ENCODE assay signal across 8 cellular contexts in genomic region chr13:45119990-45120864, GRCh38. TPM values are rescaled to one million over a fixed set of nuclear protein-coding genes. Genes with fewer than 3 reads are reported as not detected.
DNase-seq lines count a peak whose midpoint lies in the region; ATAC-seq, FAIRE-seq and TF ChIP-seq lines count a peak whose summit lies in the region.

A gene with protein sequence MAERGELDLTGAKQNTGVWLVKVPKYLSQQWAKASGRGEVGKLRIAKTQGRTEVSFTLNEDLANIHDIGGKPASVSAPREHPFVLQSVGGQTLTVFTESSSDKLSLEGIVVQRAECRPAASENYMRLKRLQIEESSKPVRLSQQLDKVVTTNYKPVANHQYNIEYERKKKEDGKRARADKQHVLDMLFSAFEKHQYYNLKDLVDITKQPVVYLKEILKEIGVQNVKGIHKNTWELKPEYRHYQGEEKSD (plus strand): TSS chr13:45120510. CDS start chr13:45120656, 146 bp downstream.

- H3K4me2 ChIP-seq in H1 (ENCODE audit: insufficient read depth in 1 of 2, low read depth in 2 of 2, low read length in 2 of 2), result peak within 1 kb of the TSS; percentile 93 to 96

- no peaks in the 10 kb centered on the region for H3K27me3 ChIP-seq in CD4-positive, alpha-beta memory T cell (ENCODE audit: insufficient read depth, low read length)
- H3K27me3 ChIP-seq in HL-60 (ENCODE audit: insufficient read depth, poor library complexity, severe bottlenecking) (no peaks in the 10 kb centered on the region), H1 (replicated peaks in 1 of 4; ENCODE audit: control insufficient read depth in 3 of 4, extremely low read depth in 1 of 4, insufficient read depth in 3 of 4, low read length in 3 of 4) (no peaks in the 10 kb centered on the region; a peak in 1 of 7 replicates)

- H3K27ac Mint-ChIP-seq in CD4-positive, alpha-beta memory T cell, result no peak within 1 kb of the TSS
- H3K27ac Mint-ChIP-seq in activated CD8-positive, alpha-beta T cell treated with anti-CD3 and anti-CD28 coated beads, Interleukin-2, amount 10 ng/mL, durations not matched to agents 7 days and 5 days, result no peak within 1 kb of the TSS

- H3K79me1 ChIP-seq in H1 (ENCODE audit: low read depth, low read length), result peaks cover 5% of the 10 kb centered on the region

- H3K27me3 Mint-ChIP-seq in CD4-positive, alpha-beta memory T cell, result no peaks in the 10 kb centered on the region
- no peaks in the 10 kb centered on the region for H3K27me3 Mint-ChIP-seq in activated CD8-positive, alpha-beta T cell treated with anti-CD3 and anti-CD28 coated beads, Interleukin-2, amount 10 ng/mL, durations not matched to agents 7 days and 5 days (ENCODE audit: low read depth)

- H3K36me3 ChIP-seq in CD4-positive, alpha-beta memory T cell (ENCODE audit: insufficient read depth, low read length), result no peaks in the 10 kb centered on the region
- H3K36me3 ChIP-seq in H1 (ENCODE audit: control insufficient read depth in 2 of 4, insufficient read depth in 4 of 4, low read length in 3 of 4), result no peaks in the 10 kb centered on the region; a peak in 1 of 8 replicates

- H2BK12ac ChIP-seq in H1 (ENCODE audit: low read depth, low read length), result peak within 1 kb of the TSS; percentile 46

- peaks cover 10% of the 10 kb centered on the region for H3K23me2 ChIP-seq in H1 (ENCODE audit: low read depth, low read length)

- intact Hi-C loops in CD4-positive, alpha-beta memory T cell (cut with micrococcal nuclease), result loop anchor here (1.0 to 5.0 kb wide), 5 partner anchors 73 to 344 kb away; partner anchors contain the start of genes COG3, GPALPP1, NUFIP1 and TPT1

- peak; percentile 77 for ATAC-seq in GM19463 (IDR thresholded peaks at IDR 0.05; ENCODE audit: unreplicated experiment)
- ATAC-seq in activated CD8-positive, alpha-beta T cell treated with anti-CD3 and anti-CD28 coated beads, Interleukin-2, amount 10 ng/mL, durations not matched to agents 7 days and 5 days, result peak; percentile 83

- no peak within 1 kb of the TSS for H4K91ac ChIP-seq in H1 (replicated peaks; ENCODE audit: insufficient read length, low read length)

- H3K4ac ChIP-seq in H1 (replicated peaks; ENCODE audit: insufficient read length, low read depth, low read length), result no peak within 1 kb of the TSS

- H3K9me3 ChIP-seq in CD4-positive, alpha-beta memory T cell (ENCODE audit: control insufficient read depth in 1 of 2, low read length in 2 of 2), result no peaks in the 10 kb centered on the region
- no peaks in the 10 kb centered on the region for H3K9me3 ChIP-seq in H1 (ENCODE audit: insufficient read depth in 2 of 2, low read depth in 1 of 2, low read length in 1 of 2)

- H2AFZ ChIP-seq in H1 (ENCODE audit: low read length), result peak within 1 kb of the TSS; percentile 97

- peaks cover 28% of the 10 kb centered on the region for H3K4me1 ChIP-seq in CD4-positive, alpha-beta memory T cell (ENCODE audit: insufficient read depth, low read length)
- H3K4me1 ChIP-seq in H1 (replicated peaks in 1 of 4; ENCODE audit: control insufficient read depth in 3 of 4, insufficient read depth in 4 of 4, low read length in 3 of 4), result peaks cover 2 to 6% (median 3%) of the 10 kb centered on the region in 4 experiments; a peak in 5 of 7 replicates

- no peak within 1 kb of the TSS for H2BK120ac ChIP-seq in H1 (replicated peaks; ENCODE audit: low read depth, low read length)

- WGBS in H1 (ENCODE audit: extremely low coverage in 1 of 2, insufficient coverage in 1 of 2, insufficient read length in 1 of 2, insufficient replicate concordance in 2 of 2, low coverage in 1 of 2, low lambda C conversion rate in 2 of 2, missing lambda C conversion rate in 1 of 2), 2 experiments, result 2% methylated on average over 53 of the region's 53 CpGs; no CpG with 5 or more reads in 1 of the 2 experiments

- H3K79me2 ChIP-seq in H1 (ENCODE audit: control insufficient read depth in 1 of 2, insufficient read depth in 2 of 2, low read length in 2 of 2), result peaks cover 8 to 46% of the 10 kb centered on the region in 2 experiments

- no peak within 1 kb of the TSS; the same call in 1 of the 2 replicates for H2AK5ac ChIP-seq in H1 (ENCODE audit: low read depth, low read length)

- no peak within 1 kb of the TSS for H3K4me3 Mint-ChIP-seq in CD4-positive, alpha-beta memory T cell
- H3K4me3 Mint-ChIP-seq in activated CD8-positive, alpha-beta T cell treated with anti-CD3 and anti-CD28 coated beads, Interleukin-2, amount 10 ng/mL, durations not matched to agents 7 days and 5 days, result no peak within 1 kb of the TSS

- no peak within 1 kb of the TSS for H2BK20ac ChIP-seq in H1 (ENCODE audit: low read length)

- peaks cover 1 to 6% of the 10 kb centered on the region in 2 donors for H3K36me3 Mint-ChIP-seq in CD4-positive, alpha-beta memory T cell
- H3K36me3 Mint-ChIP-seq in activated CD8-positive, alpha-beta T cell treated with anti-CD3 and anti-CD28 coated beads, Interleukin-2, amount 10 ng/mL, durations not matched to agents 7 days and 5 days (ENCODE audit: low read depth), result peaks cover 2% of the 10 kb centered on the region

- H3K9ac ChIP-seq in H1 (replicated peaks in 1 of 4; ENCODE audit: extremely low read depth in 1 of 4, low read depth in 3 of 4, low read length in 3 of 4), result peak within 1 kb of the TSS; percentile 68 to 97 (median 92)

- peak within 1 kb of the TSS; percentile 83 to 88 for H3K4me3 ChIP-seq in CD4-positive, alpha-beta memory T cell (ENCODE audit: low read length in 2 of 2)
- peak within 1 kb of the TSS; percentile 84 for H3K4me3 ChIP-seq in HL-60 (replicated peaks; ENCODE audit: insufficient read depth, low read length)
- H3K4me3 ChIP-seq in H1 (ENCODE audit: extremely low read depth in 1 of 4, insufficient read depth in 2 of 4, low read depth in 3 of 4, low read length in 4 of 4), result peak within 1 kb of the TSS; percentile 77 to 97 (median 89)

- H3K9me3 Mint-ChIP-seq in CD4-positive, alpha-beta memory T cell, result no peaks in the 10 kb centered on the region
- H3K9me3 Mint-ChIP-seq in activated CD8-positive, alpha-beta T cell treated with anti-CD3 and anti-CD28 coated beads, Interleukin-2, amount 10 ng/mL, durations not matched to agents 7 days and 5 days (ENCODE audit: insufficient read depth), result no peaks in the 10 kb centered on the region

- peak; percentile 86 to 89 (median 87) for DNase-seq in CD4-positive, alpha-beta memory T cell
- DNase-seq in HL-60 (ENCODE audit: low read depth in 1 of 2, low spot score in 1 of 2), result peak; percentile 80 to 94
- DNase-seq in NK-92 (lab: John Stamatoyannopoulos, UW; ENCODE audit: unreplicated experiment), result peak; percentile 23
- DNase-seq in activated CD8-positive, alpha-beta T cell treated with anti-CD3 and anti-CD28 coated beads, Interleukin-2, amount 10 ng/mL, durations not matched to agents 7 days and 5 days, result peak; percentile 91
- peak; percentile 70 to 97 for DNase-seq in H1 (ENCODE audit: low read depth in 1 of 2, low spot score in 2 of 2)
- DNase-seq in medulla oblongata (ENCODE audit: extremely low spot score), result peak; percentile 90
- DNase-seq in stimulated activated CD4-positive, alpha-beta T cell treated with anti-CD3 and anti-CD28 coated beads, TNF-alpha, amount 100 ng/mL, for 48 hours (ENCODE audit: low read depth in 3 of 3), result peak; percentile 76 to 82 (median 80)

- peaks cover 6 to 21% (median 11%) of the 10 kb centered on the region in 4 donors for H3K4me1 Mint-ChIP-seq in CD4-positive, alpha-beta memory T cell
- peaks cover 8% of the 10 kb centered on the region for H3K4me1 Mint-ChIP-seq in activated CD8-positive, alpha-beta T cell treated with anti-CD3 and anti-CD28 coated beads, Interleukin-2, amount 10 ng/mL, durations not matched to agents 7 days and 5 days (ENCODE audit: low read depth)

- peak within 1 kb of the TSS; percentile 75; the same call in 1 of the 2 replicates for H3K18ac ChIP-seq in H1 (ENCODE audit: extremely low read depth, low read length)

- CTCF ChIA-PET in CD4-positive, alpha-beta memory T cell (lab: Charles Lee; ENCODE audit: partially characterized antibody), result interaction anchor here (1.1 to 2.1 kb wide), 2 partner anchors 73 to 188 kb away, joined by 3 to 5 read pairs; no protein-coding TSS in a partner anchor
- CTCF ChIA-PET in activated CD8-positive, alpha-beta T cell treated with anti-CD3 and anti-CD28 coated beads, Interleukin-2, amount 10 ng/mL, durations not matched to agents 7 days and 5 days (lab: Charles Lee), result interaction anchor here (0.9 to 2.6 kb wide), 6 partner anchors 19 to 189 kb away, joined by 3 to 13 read pairs (median 5); no protein-coding TSS in a partner anchor
- CTCF ChIA-PET in H1 (lab: Charles Lee; ENCODE audit: partially characterized antibody), result interaction anchor here (0.8 to 1.4 kb wide), 5 partner anchors 11 to 162 kb away, joined by 4 to 7 read pairs (median 4); no protein-coding TSS in a partner anchor

- H3K23ac ChIP-seq in H1 (ENCODE audit: insufficient read length), result no peak within 1 kb of the TSS

- no peak for FAIRE-seq in H1 (lab: Jason Lieb, UNC)

- 0 out of 2 replicates have a peak within 1 kb of the TSS, but pooled peaks have one; percentile 67 for H2BK15ac ChIP-seq in H1 (ENCODE audit: low read length)

- peak; percentile 77 to 96 for TF ChIP-seq POLR2A in H1 (IDR thresholded peaks at IDR 0.05; ENCODE audit: control extremely low read depth in 1 of 2, low read depth in 2 of 2, low read length in 2 of 2)

- H3K27ac ChIP-seq in CD4-positive, alpha-beta memory T cell (ENCODE audit: low read depth, low read length), result peak within 1 kb of the TSS; percentile 90
- H3K27ac ChIP-seq in HL-60 (replicated peaks) (peak within 1 kb of the TSS; percentile 88), H1 (ENCODE audit: low read depth, low read length) (peak within 1 kb of the TSS; percentile 74)

- peak in 1 of 2 experiments; percentile 38; a peak in 2 of 4 replicates for TF ChIP-seq RAD21 in H1 (IDR thresholded peaks at IDR 0.05 in 1 of 2, conservative IDR thresholded peaks at IDR 0.05 in 1 of 2; ENCODE audit: low read depth in 2 of 2, low read length in 2 of 2)

- no peak within 1 kb of the TSS for H3K56ac ChIP-seq in H1 (replicated peaks; ENCODE audit: insufficient read length, low read depth, low read length)

- H4K8ac ChIP-seq in H1 (ENCODE audit: extremely low read depth, insufficient read depth, low read length), result peak within 1 kb of the TSS; percentile 95; the same call in 1 of the 2 replicates

- POLR2A ChIA-PET in CD4-positive, alpha-beta memory T cell (lab: Charles Lee; ENCODE audit: partially characterized antibody), result interaction anchor here (0.8 to 2.7 kb wide), 5 partner anchors 11 to 297 kb away, joined by 3 to 12 read pairs (median 4); partner anchors contain the start of gene TPT1
- POLR2A ChIA-PET in activated CD8-positive, alpha-beta T cell treated with anti-CD3 and anti-CD28 coated beads, Interleukin-2, amount 10 ng/mL, durations not matched to agents 7 days and 5 days (lab: Charles Lee), result interaction anchor here (0.5 to 1.5 kb wide), 3 partner anchors 178 to 687 kb away, joined by 3 to 8 read pairs (median 4); no protein-coding TSS in a partner anchor
- POLR2A ChIA-PET in H1 (lab: Charles Lee; ENCODE audit: partially characterized antibody), result interaction anchor here (0.6 to 2.0 kb wide), 5 partner anchors 8 to 59 kb away, joined by 3 to 5 read pairs (median 3); no protein-coding TSS in a partner anchor

- TF ChIP-seq EP300 in H1 (IDR thresholded peaks at IDR 0.05; ENCODE audit: borderline replicate concordance in 1 of 2, low read depth in 2 of 2, low read length in 2 of 2), result no peak

- H4K20me1 ChIP-seq in H1 (replicated peaks in 1 of 2; ENCODE audit: control insufficient read depth in 1 of 2, insufficient read depth in 2 of 2, low read length in 2 of 2), result peaks cover 2 to 6% of the 10 kb centered on the region in 2 experiments

- no peak within 1 kb of the TSS for H4K5ac ChIP-seq in H1 (ENCODE audit: insufficient read length, low read depth, low read length)

- H3K14ac ChIP-seq in H1 (ENCODE audit: insufficient read length), result no peak within 1 kb of the TSS

- H2BK5ac ChIP-seq in H1 (ENCODE audit: low read depth, low read length), result peak within 1 kb of the TSS; percentile 92

- TF ChIP-seq CTCF in HL-60 (IDR thresholded peaks at IDR 0.05; ENCODE audit: insufficient read depth, low read length) (no peak), H1 (IDR thresholded peaks at IDR 0.05; ENCODE audit: control extremely low read depth in 1 of 3, insufficient read depth in 1 of 3, low read depth in 1 of 3, low read length in 3 of 3) (0 out of 4 replicates have a peak, but pooled peaks of 1 of the 3 experiments have one; percentile 13)

RNA-seq across cellular contexts. Expression of the gene that starts here (rescaled TPM):
- total RNA-seq in CD4-positive, alpha-beta memory T cell, result 10 to 100 TPM; 12.3 to 14.7 TPM
- polyA plus RNA-seq in CD4-positive, alpha-beta memory T cell, result 10 to 100 TPM in 1 of 2 donors, 1 to 10 TPM in 1; 7.9 to 10.3 TPM
- 10 to 100 TPM; 18.8 to 19.6 TPM for total RNA-seq in activated CD8-positive, alpha-beta T cell treated with anti-CD3 and anti-CD28 coated beads, Interleukin-2, amount 10 ng/mL, durations not matched to agents 7 days and 5 days
- total RNA-seq in H1 (2021; fragmentation: NEBNext Ultra II Directional; extraction: Animal tissue kit (Norgen Biotek cat#: 25700)), result 31.1 and 32.8 TPM in 2 replicates
- polyA plus RNA-seq in H1 (2011; rRNA removed), result 7.3 and 10.8 TPM in 2 replicates
- polyA plus RNA-seq in H1 (2011; cell fraction: cytosol; rRNA removed), result 23.6 TPM
- polyA plus RNA-seq in H1 (2011; cell fraction: nucleus; rRNA removed), result 4.8 TPM
- 20.7 to 22.8 TPM (median 21.3 TPM) in 4 replicates for polyA plus RNA-seq in H1 (2012, experiment 1 of 2)
- polyA plus RNA-seq in H1 (2012, experiment 2 of 2), result 3.1 TPM
- polyA plus RNA-seq in H1 (2013, experiment 1 of 2), result 38.8 TPM
- polyA plus RNA-seq in H1 (2013, experiment 2 of 2), result 38.5 TPM
- polyA minus RNA-seq in H1 (2011; rRNA and poly(A)+ RNA removed), result 5.2 and 7.7 TPM in 2 replicates
- polyA minus RNA-seq in H1 (2011; cell fraction: cytosol; rRNA and poly(A)+ RNA removed), result 18.1 TPM
- polyA minus RNA-seq in H1 (2011; cell fraction: nucleus; rRNA and poly(A)+ RNA removed), result 25.0 TPM

Comparison
In these comparisons a context has a peak if more than half of its experiments do, and no peak if none do; other contexts are left out.
1. Peak in every context shown above with its lines: DNase-seq, ATAC-seq, H3K4me3 ChIP-seq and H3K27ac ChIP-seq.
2. DNase-seq: peak in every context shown above with its lines; median percentile 91 in activated CD8-positive, alpha-beta T cell treated with anti-CD3 and anti-CD28 coated beads, Interleukin-2, amount 10 ng/mL, durations not matched to agents 7 days and 5 days; 90 in medulla oblongata; 87 in CD4-positive, alpha-beta memory T cell; 87 in HL-60; 84 in H1; 80 in stimulated activated CD4-positive, alpha-beta T cell treated with anti-CD3 and anti-CD28 coated beads, TNF-alpha, amount 100 ng/mL, for 48 hours; 23 in NK-92.